9 cellular contexts compared by ENCODE assay signal in the genomic region with DNA sequence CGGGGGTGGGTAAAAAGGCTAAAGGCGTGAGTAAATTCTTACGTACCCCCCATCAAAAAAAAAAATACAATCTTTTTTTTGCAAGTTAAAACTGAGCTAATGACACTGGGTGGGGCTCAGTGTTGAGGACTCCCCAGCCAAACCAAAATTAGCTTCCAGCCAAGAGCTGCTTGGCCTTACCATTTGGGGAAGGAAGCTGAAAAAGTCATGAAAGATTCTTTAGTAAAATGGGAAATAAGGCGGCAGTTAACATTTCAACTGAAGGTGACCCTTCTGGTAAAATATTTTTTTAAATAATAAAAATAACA. TPM values are rescaled to one million over a fixed set of nuclear protein-coding genes. Genes with fewer than 3 reads are reported as not detected.
DNase-seq lines count a peak whose midpoint lies in the region; ATAC-seq and TF ChIP-seq lines count a peak whose summit lies in the region.
"Had no signal": no experiment of that assay in that cellular context is flagged by ENCODE, and none has a peak within 500 bp of the region (broad histone marks: within the 10 kb centered on the region; RNA-seq: fewer than 3 reads in every experiment).

No MANE protein-coding gene starts in this region.

- H3K4me1 Mint-ChIP-seq in endodermal cell: peaks cover 81% of the 10 kb centered on the region

- DNase-seq in GDM1 (lab: John Stamatoyannopoulos, UW) (peak; percentile 22), Panc1 (ENCODE audit: low read depth, low spot score) (no peak), endodermal cell (no peak), prostate gland (ENCODE audit: low spot score) (no peak), putamen (ENCODE audit: low spot score) (no peak)
- DNase-seq: central memory CD4-positive, alpha-beta T cell had no signal

- H3K4me3 ChIP-seq in Panc1 (ENCODE audit: low read depth in 2 of 2, low read length in 2 of 2): peak overlapping the region in 1 of 2 experiments; percentile 32; a peak in 2 of 4 replicates
- H3K4me3 ChIP-seq in endodermal cell (ENCODE audit: low read length): no peak overlapping the region
- H3K4me3 ChIP-seq in prostate gland: no peak overlapping the region

- no peaks in the 10 kb centered on the region for H3K27me3 Mint-ChIP-seq in endodermal cell (ENCODE audit: insufficient read depth)

- no peaks in the 10 kb centered on the region for H3K9me3 ChIP-seq in Panc1 (ENCODE audit: control insufficient read depth, insufficient read depth, low read depth, low read length)
- H3K9me3 ChIP-seq in endodermal cell (ENCODE audit: control insufficient read depth, low read length): no peaks in the 10 kb centered on the region
- H3K9me3 ChIP-seq in prostate gland: no peaks in the 10 kb centered on the region

- H3K4me1 ChIP-seq in Panc1 (ENCODE audit: control insufficient read depth, insufficient read depth, low read length): peaks cover 93% of the 10 kb centered on the region
- peaks cover 56% of the 10 kb centered on the region for H3K4me1 ChIP-seq in endodermal cell (ENCODE audit: control insufficient read depth, insufficient read depth, low read length)
- H3K4me1 ChIP-seq in prostate gland (replicated peaks): peaks cover 40% of the 10 kb centered on the region

- no peak for TF ChIP-seq POLR2A in prostate gland (IDR thresholded peaks at IDR 0.05)

- in situ Hi-C loops in Panc1 (cut with HindIII; ENCODE audit: low pct_unique_long_range_greater_than_20kb, low sequenced_read_pairs): no loop called here

- BruUV-seq in Panc1 (replicated peaks; lab: Mats Ljungman, UMichigan): no TSS peak

- H3K36me3 ChIP-seq in Panc1 (ENCODE audit: control insufficient read depth, insufficient read depth, low read length) (no peaks in the 10 kb centered on the region), endodermal cell (ENCODE audit: control insufficient read depth, insufficient read depth, low read length) (peaks cover 77% of the 10 kb centered on the region), prostate gland (no peaks in the 10 kb centered on the region)

- H3K27me3 ChIP-seq in Panc1 (ENCODE audit: control insufficient read depth, insufficient read depth, low read length): no peaks in the 10 kb centered on the region
- no peaks in the 10 kb centered on the region for H3K27me3 ChIP-seq in endodermal cell (ENCODE audit: control insufficient read depth, insufficient read depth, low read length, poor library complexity, severe bottlenecking)
- H3K27me3 ChIP-seq in prostate gland (replicated peaks; ENCODE audit: insufficient read depth): no peaks in the 10 kb centered on the region

- H3K4me3 Mint-ChIP-seq in endodermal cell: no peak overlapping the region

- H3K9ac ChIP-seq in endodermal cell (ENCODE audit: extremely low read depth, low read length, poor library complexity, severe bottlenecking): no peak overlapping the region

- no peaks in the 10 kb centered on the region for H3K9me3 Mint-ChIP-seq in endodermal cell

- CTCF ChIA-PET in Panc1 (lab: Charles Lee): interaction anchor here (0.7 kb wide), 1 partner anchor 18 kb away, joined by 3 read pairs; no protein-coding TSS in a partner anchor

- POLR2A ChIA-PET in Panc1 (lab: Charles Lee): interaction anchor here (0.6 to 0.7 kb wide), 2 partner anchors 9 to 20 kb away, joined by 5 to 8 read pairs; no protein-coding TSS in a partner anchor

- no peak for TF ChIP-seq CTCF in Panc1 (IDR thresholded peaks at IDR 0.05)
- TF ChIP-seq CTCF in endodermal cell (conservative IDR thresholded peaks at IDR 0.05): no peak
- TF ChIP-seq CTCF in prostate gland (IDR thresholded peaks at IDR 0.05): no peak

- H3K36me3 Mint-ChIP-seq in endodermal cell (ENCODE audit: low read depth): peaks cover 58% of the 10 kb centered on the region

- intact Hi-C loops in Panc1 (cut with micrococcal nuclease; ENCODE audit: unreplicated experiment) (no loop called here), prostate gland (cut with DNase I) (loop anchor here (5.0 kb wide), 1 partner anchor 152 kb away; no protein-coding TSS in a partner anchor)

- WGBS in endodermal cell (ENCODE audit: insufficient coverage in 1 of 2, insufficient read length in 1 of 2), 2 experiments: 94% methylated on average over 3 of the region's 4 CpGs; no CpG with 5 or more reads in 1 of the 2 experiments
- WGBS in prostate gland: 41% methylated on average over 4 of the region's 4 CpGs

- no peak for ATAC-seq in Panc1
- no peak for ATAC-seq in HG03460 (IDR thresholded peaks at IDR 0.05; ENCODE audit: unreplicated experiment)
- ATAC-seq in GM21529 (IDR thresholded peaks at IDR 0.05; ENCODE audit: unreplicated experiment): no peak
- no peak for ATAC-seq in HG03442 (IDR thresholded peaks at IDR 0.05; ENCODE audit: unreplicated experiment)

- peak overlapping the region; percentile 99 for H3K27ac ChIP-seq in Panc1 (ENCODE audit: low read length)
- H3K27ac ChIP-seq in endodermal cell (ENCODE audit: low read depth, low read length): no peak overlapping the region
- peak overlapping the region; percentile 53 to 77 for H3K27ac ChIP-seq in prostate gland

- peak overlapping the region; percentile 61 for H3K27ac Mint-ChIP-seq in endodermal cell

RNA-seq across cellular contexts. Expression of gene SMAD7, which starts 16.4 kb away (rescaled TPM):
- total RNA-seq in Panc1 (2021; ENCODE audit: unreplicated experiment): 21.3 TPM
- polyA plus RNA-seq in Panc1 (2012; ENCODE audit: insufficient read length): 14.5 TPM
- 10 to 100 TPM; 52.4 to 67.4 TPM for total RNA-seq in endodermal cell
- 16.5 TPM for polyA plus RNA-seq in endodermal cell (2013, experiment 1 of 2)
- polyA plus RNA-seq in endodermal cell (2013, experiment 2 of 2): 16.2 TPM
- 10 to 100 TPM; 29.3 to 31.0 TPM for total RNA-seq in prostate gland
